8 cellular contexts compared by ENCODE assay signal in genomic region chr1:10866314-10867091, GRCh38.
DNase-seq lines count a peak whose midpoint lies in the region; ATAC-seq and TF ChIP-seq lines count a peak whose summit lies in the region.

No MANE protein-coding gene starts in this region.

- H3K27me3 ChIP-seq in Peyer's patch (no peaks in the 10 kb centered on the region), kidney epithelial cell (ENCODE audit: control insufficient read depth, insufficient read depth, low read length) (peaks cover 45% of the 10 kb centered on the region)

- H3K36me3 ChIP-seq in Peyer's patch (no peaks in the 10 kb centered on the region), kidney epithelial cell (ENCODE audit: control insufficient read depth, insufficient read depth, low read length) (no peaks in the 10 kb centered on the region)

- peak overlapping the region; percentile 28 to 64 (median 54) for H3K4me3 ChIP-seq in Peyer's patch
- H3K4me3 ChIP-seq in kidney epithelial cell (ENCODE audit: low read depth, low read length) = peak overlapping the region; percentile 28

- no peak overlapping the region for H3K27ac ChIP-seq in Peyer's patch

- H3K4me1 ChIP-seq in Peyer's patch = peaks cover 4 to 16% (median 11%) of the 10 kb centered on the region in 4 donors

- no peak for TF ChIP-seq POLR2A in Peyer's patch (IDR thresholded peaks at IDR 0.05)

- H3K9me3 ChIP-seq in Peyer's patch = no peaks in the 10 kb centered on the region

- DNase-seq in GM03348 (ENCODE audit: low spot score) (peak; percentile 46), Peyer's patch (peak; percentile 17 to 62 (median 51)), astrocyte of the hippocampus (ENCODE audit: low read depth, low spot score) (peak; percentile 45), kidney epithelial cell (ENCODE audit: low read depth) (no peak)
- peak; percentile 12 to 30 for DNase-seq in stimulated activated CD8-positive, alpha-beta memory T cell treated with anti-CD3 and anti-CD28 coated beads, Interleukin-7, amount 100 ng/mL, for 4 hours (ENCODE audit: low read depth in 2 of 2)

- no peak for TF ChIP-seq CTCF in Peyer's patch (IDR thresholded peaks at IDR 0.05)
- TF ChIP-seq CTCF in kidney epithelial cell (IDR thresholded peaks at IDR 0.05; ENCODE audit: insufficient read depth, low read length, poor library complexity, severe bottlenecking) = no peak

- ATAC-seq in GM21381 (IDR thresholded peaks at IDR 0.05; ENCODE audit: unreplicated experiment) (no peak), GM18520 (IDR thresholded peaks at IDR 0.05; ENCODE audit: unreplicated experiment) (no peak), HG02798 (IDR thresholded peaks at IDR 0.05; ENCODE audit: poor library complexity, unreplicated experiment) (no peak)
